ENCODE assay signal across 15 cellular contexts in the genomic region with DNA sequence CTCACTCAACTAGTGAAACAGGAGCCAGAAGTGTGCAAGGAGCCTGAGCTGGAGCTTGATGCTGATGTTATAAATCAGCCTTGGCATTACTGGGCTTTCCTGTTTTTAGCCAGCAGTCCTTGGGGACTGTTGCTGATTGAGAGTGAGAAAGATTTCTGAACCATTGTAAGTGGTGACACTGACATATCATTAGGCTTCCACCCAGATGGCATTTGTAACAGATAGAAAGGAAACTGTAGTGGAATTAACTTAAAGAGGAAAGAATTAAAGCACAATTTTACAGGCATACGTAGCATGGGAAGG.
DNase-seq lines count a peak whose midpoint lies in the region; ATAC-seq, FAIRE-seq and TF ChIP-seq lines count a peak whose summit lies in the region.
"Had no signal": no experiment of that assay in that cellular context is flagged by ENCODE, and none has a peak within 500 bp of the region (broad histone marks: within the 10 kb centered on the region; RNA-seq: fewer than 3 reads in every experiment).

No MANE protein-coding gene starts in this region.

- no peaks in the 10 kb centered on the region for H3K9me3 Mint-ChIP-seq in progenitor cell of endocrine pancreas (ENCODE audit: low read depth)
- H3K9me3 Mint-ChIP-seq: T-helper 1 cell treated with Interleukin-12 subunit alpha and Interleukin-12 subunit beta and Interleukin-4 antibody, amounts not matched to agents 30 μg/mL and 1 μg/mL, for 36 hours had no signal

- H3K9ac ChIP-seq in kidney (ENCODE audit: low read length in 2 of 2), result no peak overlapping the region

- H3K36me3 ChIP-seq in kidney (ENCODE audit: control insufficient read depth in 1 of 2, insufficient read depth in 2 of 2, low read length in 2 of 2) (no peaks in the 10 kb centered on the region), prostate gland (no peaks in the 10 kb centered on the region)
- H3K36me3 ChIP-seq: HAP-1, stomach had no signal

- peaks cover 43% of the 10 kb centered on the region for H3K4me1 Mint-ChIP-seq in progenitor cell of endocrine pancreas (ENCODE audit: low read depth)

- DNase-seq in NCI-H1694 (lab: John Stamatoyannopoulos, UW) (peak; percentile 14), progenitor cell of endocrine pancreas (ENCODE audit: low spot score, unreplicated experiment) (no peak), kidney (no peak), prostate gland (ENCODE audit: low spot score) (no peak)
- DNase-seq in activated effector memory CD4-positive, alpha-beta T cell treated with Interleukin-2 at 50 U/mL for 16 hours, result no peak
- DNase-seq: activated CD8-positive, alpha-beta memory T cell treated with anti-CD3 and anti-CD28 coated beads, Interleukin-2, amount 50 U/mL, for 48 hours; foreskin fibroblast; NCI-H2081 treated with DMSO at 0.1 percent for 48 hours; stimulated activated CD4-positive, alpha-beta T cell treated with anti-CD3 and anti-CD28 coated beads, Interleukin-15, amount 100 ng/mL, for 24 hours; stomach had no signal

- H3K27me3 Mint-ChIP-seq in progenitor cell of endocrine pancreas, result no peaks in the 10 kb centered on the region

- H3K4me3 ChIP-seq in kidney (ENCODE audit: low read length in 2 of 2), result peak overlapping the region in 1 of 2 donors; percentile 5
- H3K4me3 ChIP-seq in prostate gland, result no peak overlapping the region
- H3K4me3 ChIP-seq: HAP-1, stomach had no signal

- no peaks in the 10 kb centered on the region for H3K27me3 ChIP-seq in prostate gland (replicated peaks; ENCODE audit: insufficient read depth)
- H3K27me3 ChIP-seq: stomach had no signal

- 26% methylated on average over 1 of the region's 1 CpG for WGBS in prostate gland

- H3K27ac ChIP-seq in kidney (ENCODE audit: low read depth in 2 of 2, low read length in 2 of 2) (peak overlapping the region in 1 of 2 donors; percentile 40), prostate gland (peak overlapping the region in 1 of 2 donors; percentile 45)
- H3K27ac ChIP-seq: stomach had no signal

- TF ChIP-seq CTCF in progenitor cell of endocrine pancreas (IDR thresholded peaks at IDR 0.05; ENCODE audit: unreplicated experiment) (no peak), kidney (IDR thresholded peaks at IDR 0.05; ENCODE audit: borderline replicate concordance, extremely low read depth, insufficient read depth) (no peak), prostate gland (IDR thresholded peaks at IDR 0.05) (no peak)

- H3K36me3 Mint-ChIP-seq in progenitor cell of endocrine pancreas (ENCODE audit: insufficient read depth), result no peaks in the 10 kb centered on the region

- H3K27ac Mint-ChIP-seq in progenitor cell of endocrine pancreas, result peak overlapping the region; percentile 39
- H3K27ac Mint-ChIP-seq: T-helper 1 cell treated with Interleukin-12 subunit alpha and Interleukin-12 subunit beta and Interleukin-4 antibody, amounts not matched to agents 30 μg/mL and 1 μg/mL, for 36 hours had no signal

- ATAC-seq in GM18520 (IDR thresholded peaks at IDR 0.05; ENCODE audit: unreplicated experiment) (peak; percentile 77), esophagus mucosa (peak; percentile 48), HG03439 (IDR thresholded peaks at IDR 0.05; ENCODE audit: unreplicated experiment) (no peak)

- H3K4me1 ChIP-seq in kidney (ENCODE audit: control insufficient read depth in 1 of 2, insufficient read depth in 1 of 2, low read depth in 1 of 2, low read length in 2 of 2) (peaks cover 28 to 52% of the 10 kb centered on the region in 2 donors), prostate gland (replicated peaks) (peaks cover 8% of the 10 kb centered on the region)

- intact Hi-C loops in kidney (cut with DNase I), result no loop called here
- intact Hi-C loops in prostate gland (cut with DNase I), result no loop called here

- H3K9me3 ChIP-seq in kidney (ENCODE audit: control insufficient read depth in 1 of 2, low read length in 2 of 2) (no peaks in the 10 kb centered on the region), prostate gland (no peaks in the 10 kb centered on the region)
- H3K9me3 ChIP-seq: HAP-1, stomach had no signal

- FAIRE-seq in kidney (lab: Jason Lieb, UNC), result no peak

- no peak overlapping the region for H3K4me3 Mint-ChIP-seq in progenitor cell of endocrine pancreas (ENCODE audit: low read depth)
- H3K4me3 Mint-ChIP-seq: T-helper 1 cell treated with Interleukin-12 subunit alpha and Interleukin-12 subunit beta and Interleukin-4 antibody, amounts not matched to agents 30 μg/mL and 1 μg/mL, for 36 hours had no signal

- no peak for TF ChIP-seq POLR2A in prostate gland (IDR thresholded peaks at IDR 0.05)
